ENCODE assay signal across 13 cellular contexts in genomic region chr12:11941601-11942360, GRCh38.
DNase-seq lines count a peak whose midpoint lies in the region; ATAC-seq and TF ChIP-seq lines count a peak whose summit lies in the region.
"Had no signal": no experiment of that assay in that cellular context is flagged by ENCODE, and none has a peak within 500 bp of the region (broad histone marks: within the 10 kb centered on the region; RNA-seq: fewer than 3 reads in every experiment).

No MANE protein-coding gene starts in this region.

- H3K4me3 ChIP-seq in suprapubic skin: no peak overlapping the region
- H3K4me3 ChIP-seq in uterus: no peak overlapping the region
- H3K4me3 ChIP-seq: left ventricle myocardium inferior had no signal

- peaks cover 3% of the 10 kb centered on the region for H3K4me1 ChIP-seq in suprapubic skin
- H3K4me1 ChIP-seq in uterus: no peaks in the 10 kb centered on the region
- H3K4me1 ChIP-seq: left ventricle myocardium inferior had no signal

- TF ChIP-seq CTCF in suprapubic skin (IDR thresholded peaks at IDR 0.05) (no peak), uterus (IDR thresholded peaks at IDR 0.05) (no peak)

- H3K9me3 ChIP-seq in suprapubic skin (no peaks in the 10 kb centered on the region), uterus (no peaks in the 10 kb centered on the region)

- H3K27ac ChIP-seq in suprapubic skin: no peak overlapping the region
- no peak overlapping the region for H3K27ac ChIP-seq in uterus
- H3K27ac ChIP-seq: left ventricle myocardium inferior had no signal

- 26% methylated on average over 1 of the region's 1 CpG for WGBS in suprapubic skin

- no peak for ATAC-seq in GM18907 (IDR thresholded peaks at IDR 0.05; ENCODE audit: unreplicated experiment)
- ATAC-seq: activated CD8-positive, alpha-beta memory T cell treated with anti-CD3 and anti-CD28 coated beads, Interleukin-2, amount 10 ng/mL, durations not matched to agents 7 days and 5 days had no signal

- intact Hi-C loops in uterus (cut with DNase I; ENCODE audit: low total_unique reads): no loop called here

- DNase-seq in Daoy (ENCODE audit: low read depth) (peak; percentile 58), NCI-H1694 treated with DMSO at 0.1 percent for 48 hours (lab: John Stamatoyannopoulos, UW) (peak; percentile 90), dedifferentiated amniotic fluid mesenchymal stem cell (ENCODE audit: extremely low spot score) (peak; percentile 81), non-pigmented ciliary epithelial cell (ENCODE audit: low read depth) (peak; percentile 73), suprapubic skin (ENCODE audit: low spot score in 2 of 2) (no peak), uterus (no peak), HPDE6-E6E7 (ENCODE audit: extremely low spot score) (no peak)
- DNase-seq: activated CD8-positive, alpha-beta memory T cell treated with anti-CD3 and anti-CD28 coated beads, Interleukin-2, amount 10 ng/mL, durations not matched to agents 7 days and 5 days; aorta; left ventricle myocardium inferior; NCI-H1417 treated with DMSO at 0.1 percent for 48 hours; T-helper 9 cell had no signal

- TF ChIP-seq EP300 in suprapubic skin (IDR thresholded peaks at IDR 0.05): no peak

- H3K36me3 ChIP-seq in suprapubic skin (no peaks in the 10 kb centered on the region), uterus (no peaks in the 10 kb centered on the region)
- H3K36me3 ChIP-seq: left ventricle myocardium inferior had no signal

- H3K27me3 ChIP-seq in suprapubic skin: no peaks in the 10 kb centered on the region
- H3K27me3 ChIP-seq in uterus: no peaks in the 10 kb centered on the region

- TF ChIP-seq POLR2A in suprapubic skin (IDR thresholded peaks at IDR 0.05): no peak
- TF ChIP-seq POLR2A in uterus (IDR thresholded peaks at IDR 0.05): no peak

Comparison
In these comparisons a context has a peak if more than half of its experiments do, and no peak if none do; other contexts are left out.
1. DNase-seq: peak in Daoy (single experiment), NCI-H1694 treated with DMSO at 0.1 percent for 48 hours (single experiment), dedifferentiated amniotic fluid mesenchymal stem cell (single experiment) and non-pigmented ciliary epithelial cell (single experiment); none in suprapubic skin (0 of 2), uterus (0 of 2) and HPDE6-E6E7 (single experiment).